10 cellular contexts compared by ENCODE assay signal in genomic region chr13:110869231-110869804, GRCh38. TPM values are rescaled to one million over a fixed set of nuclear protein-coding genes. Genes with fewer than 3 reads are reported as not detected.
DNase-seq lines count a peak whose midpoint lies in the region; ATAC-seq and TF ChIP-seq lines count a peak whose summit lies in the region.
"Had no signal": no experiment of that assay in that cellular context is flagged by ENCODE, and none has a peak within 500 bp of the region (broad histone marks: within the 10 kb centered on the region; RNA-seq: fewer than 3 reads in every experiment).

No MANE protein-coding gene starts in this region.

- no peak for TF ChIP-seq CTCF in heart left ventricle (IDR thresholded peaks at IDR 0.05)

- ATAC-seq in T-helper 17 cell: no peak
- peak; percentile 12 to 79 (median 30) for ATAC-seq in heart left ventricle
- ATAC-seq in HG03196 (IDR thresholded peaks at IDR 0.05; ENCODE audit: unreplicated experiment): no peak
- ATAC-seq in HG03095 (IDR thresholded peaks at IDR 0.05; ENCODE audit: unreplicated experiment): no peak

- no peak overlapping the region for H3K27ac Mint-ChIP-seq in T-helper 17 cell

- intact Hi-C loops in heart left ventricle (cut with DNase I): loop anchor here in 1 of 10 donors (2.0 kb wide), 1 partner anchor 43 kb away; no protein-coding TSS in a partner anchor

- H3K36me3 ChIP-seq in heart left ventricle: no peaks in the 10 kb centered on the region

- 62 to 81% (median 70%) methylated on average over 22 of the region's 22 CpGs for WGBS in heart left ventricle, 4 donors

- TF ChIP-seq POLR2A in heart left ventricle (IDR thresholded peaks at IDR 0.05): no peak

- H3K27me3 ChIP-seq in heart left ventricle: no peaks in the 10 kb centered on the region

- peak overlapping the region; percentile 82 to 97 (median 91) for H3K27ac ChIP-seq in heart left ventricle

- peak overlapping the region in 11 of 12 donors; percentile 18 to 60 (median 49) for H3K4me3 ChIP-seq in heart left ventricle
- H3K4me3 ChIP-seq in skeletal muscle cell (ENCODE audit: low read depth, low read length): peak overlapping the region; percentile 22

- peaks cover 5% of the 10 kb centered on the region for H3K36me3 Mint-ChIP-seq in T-helper 17 cell (ENCODE audit: low read depth)

- H3K27me3 Mint-ChIP-seq in T-helper 17 cell: peaks cover 75% of the 10 kb centered on the region

- H3K4me1 ChIP-seq in heart left ventricle: peaks cover 4 to 30% (median 13%) of the 10 kb centered on the region in 12 donors

- H3K4me1 Mint-ChIP-seq in T-helper 17 cell: peaks cover 10% of the 10 kb centered on the region

- no peaks in the 10 kb centered on the region for H3K9me3 ChIP-seq in T-helper 17 cell (ENCODE audit: control insufficient read depth, low read length, poor library complexity, severe bottlenecking)
- no peaks in the 10 kb centered on the region for H3K9me3 ChIP-seq in heart left ventricle

- DNase-seq in EL (peak; percentile 40), T-helper 17 cell (no peak), heart left ventricle (peak in 4 of 5 donors; percentile 46 to 62 (median 53)), skeletal muscle cell (ENCODE audit: low read depth) (no peak), Ammon's horn (ENCODE audit: low spot score) (no peak)
- DNase-seq in activated CD8-positive, alpha-beta memory T cell treated with anti-CD3 and anti-CD28 coated beads, Interleukin-2, amount 50 U/mL, for 48 hours: no peak
- DNase-seq: activated CD4-positive, CD25-positive, alpha-beta regulatory T cell; glutamatergic neuron had no signal

- peak overlapping the region; percentile 31 for H3K4me3 Mint-ChIP-seq in T-helper 17 cell

RNA-seq across cellular contexts. Expression of gene ANKRD10, which starts 45.6 kb away (rescaled TPM):
- total RNA-seq in T-helper 17 cell (100 to 1,000 TPM; 110 to 135 TPM), heart left ventricle (10 to 100 TPM; 37.9 to 81.3 (median 49.7) TPM)
- polyA plus RNA-seq in heart left ventricle: 10 to 100 TPM; 37.7 to 43.4 TPM

Comparison
In these comparisons a context has a peak if more than half of its experiments do, and no peak if none do; other contexts are left out.
1. DNase-seq: peak in EL (single experiment) and heart left ventricle (4 of 5); none in T-helper 17 cell (0 of 3), skeletal muscle cell (single experiment), activated CD8-positive, alpha-beta memory T cell treated with anti-CD3 and anti-CD28 coated beads, Interleukin-2, amount 50 U/mL, for 48 hours (single experiment) and Ammon's horn (single experiment).
2. ATAC-seq: peak in heart left ventricle (4 of 4); none in T-helper 17 cell (single experiment), HG03196 (single experiment) and HG03095 (single experiment).